1 cellular context compared by ENCODE assay signal in the genomic region with DNA sequence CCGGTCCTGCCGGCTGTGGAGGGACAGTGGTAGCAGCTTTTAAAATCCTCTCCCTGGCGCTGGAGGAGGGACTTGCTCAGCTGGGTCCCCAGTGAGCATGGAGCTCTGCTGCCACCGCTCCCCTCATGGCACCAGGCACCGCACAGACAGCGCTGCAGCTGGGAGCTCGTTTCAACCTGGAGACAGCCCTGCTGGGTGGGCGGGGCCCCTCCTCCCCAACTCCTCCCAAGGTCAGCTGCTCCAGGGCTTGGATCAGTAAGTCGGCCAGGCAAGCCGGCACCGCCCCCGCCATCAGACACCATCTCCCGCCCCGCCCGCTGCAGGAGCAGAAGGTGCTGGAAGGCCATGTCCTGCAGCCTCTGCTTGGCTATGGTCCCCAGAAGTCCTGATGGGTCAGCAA.
TF ChIP-seq lines count a peak whose summit lies in the region.

No MANE protein-coding gene starts in this region.

TF ChIP-seq in HEK293, 187 proteins besides CTCF, POLR2A, EP300 and RAD21 (continued from another document):
- no peak for TF ChIP-seq ZNF626 (tag by site-specific recombination; IDR thresholded peaks at IDR 0.05)
- TF ChIP-seq WT1 (tag by site-specific recombination; IDR thresholded peaks at IDR 0.05): 0 out of 2 replicates have a peak, but pooled peaks have one; percentile 34
- TF ChIP-seq HOXC10 (CRISPR knock-in tag; IDR thresholded peaks at IDR 0.05): no peak
- no peak for TF ChIP-seq ZNF654 (tag by site-specific recombination; IDR thresholded peaks at IDR 0.05; ENCODE audit: low read depth)
